In genomic region chr20:50395258-50395729, GRCh38 we compare ENCODE assay signal across 11 cellular contexts.
DNase-seq lines count a peak whose midpoint lies in the region; ATAC-seq and TF ChIP-seq lines count a peak whose summit lies in the region.
"Had no signal": no experiment of that assay in that cellular context is flagged by ENCODE, and none has a peak within 500 bp of the region (broad histone marks: within the 10 kb centered on the region; RNA-seq: fewer than 3 reads in every experiment).

No MANE protein-coding gene starts in this region.

- H3K9me3 ChIP-seq in Peyer's patch (no peaks in the 10 kb centered on the region), upper lobe of right lung (no peaks in the 10 kb centered on the region)

- H3K27ac ChIP-seq in Peyer's patch, result peak overlapping the region in 3 of 4 donors; percentile 40 to 61 (median 46)
- peak overlapping the region; percentile 73 for H3K27ac ChIP-seq in upper lobe of right lung
- H3K27ac ChIP-seq: KMS-11 had no signal

- no peaks in the 10 kb centered on the region for H3K27me3 ChIP-seq in Peyer's patch
- H3K27me3 ChIP-seq in upper lobe of right lung, result no peaks in the 10 kb centered on the region

- intact Hi-C loops in upper lobe of right lung (cut with DNase I), result no loop called here

- TF ChIP-seq POLR2A in Peyer's patch (IDR thresholded peaks at IDR 0.05), result no peak

- no peak for TF ChIP-seq CTCF in Peyer's patch (IDR thresholded peaks at IDR 0.05)
- no peak for TF ChIP-seq CTCF in fibroblast of mammary gland (conservative IDR thresholded peaks at IDR 0.05; ENCODE audit: control insufficient read depth, insufficient read depth, low read depth, low read length)
- TF ChIP-seq CTCF in upper lobe of right lung (IDR thresholded peaks at IDR 0.05), result no peak

- H3K4me1 ChIP-seq in Peyer's patch, result peaks cover 0 to 18% (median 0%) of the 10 kb centered on the region in 4 donors
- peaks cover 44% of the 10 kb centered on the region for H3K4me1 ChIP-seq in upper lobe of right lung

- H3K4me3 ChIP-seq in Peyer's patch, result no peak overlapping the region
- no peak overlapping the region for H3K4me3 ChIP-seq in fibroblast of mammary gland (ENCODE audit: control insufficient read depth, low read depth, low read length)
- H3K4me3 ChIP-seq in upper lobe of right lung, result no peak overlapping the region

- ATAC-seq in upper lobe of right lung (peak; percentile 80), GM18873 (IDR thresholded peaks at IDR 0.05; ENCODE audit: low FRiP score, unreplicated experiment) (no peak), GM21576 (IDR thresholded peaks at IDR 0.05; ENCODE audit: unreplicated experiment) (no peak)

- DNase-seq in Peyer's patch, result peak in 2 of 3 donors; percentile 67 to 77
- DNase-seq in fibroblast of mammary gland (ENCODE audit: low read depth), result peak; percentile 52
- DNase-seq in mucosa of gallbladder (ENCODE audit: low spot score), result peak; percentile 62
- peak; percentile 87 for DNase-seq in upper lobe of right lung
- no peak for DNase-seq in superior temporal gyrus (ENCODE audit: extremely low spot score)
- DNase-seq in NCI-H146 (lab: John Stamatoyannopoulos, UW), result no peak
- DNase-seq: activated T-cell treated with anti-CD3 and anti-CD28 coated beads, Interleukin-2, amount 50 U/mL, for 24 hours; NCI-H748 treated with DMSO at 0.1 percent for 48 hours had no signal

- H3K36me3 ChIP-seq in Peyer's patch, result no peaks in the 10 kb centered on the region
- no peaks in the 10 kb centered on the region for H3K36me3 ChIP-seq in upper lobe of right lung

Comparison
In these comparisons a context has a peak if more than half of its experiments do, and no peak if none do; other contexts are left out.
1. DNase-seq: peak in Peyer's patch (2 of 3), fibroblast of mammary gland (single experiment), mucosa of gallbladder (single experiment) and upper lobe of right lung (single experiment); none in superior temporal gyrus (single experiment) and NCI-H146 (single experiment).